ENCODE assay signal across 8 cellular contexts in genomic region chr19:40601061-40601973, GRCh38. TPM values are rescaled to one million over a fixed set of nuclear protein-coding genes. Genes with fewer than 3 reads are reported as not detected.
DNase-seq lines count a peak whose midpoint lies in the region; ATAC-seq and TF ChIP-seq lines count a peak whose summit lies in the region.

TSS of gene LTBP4 (plus strand) at chr19:40601369. CDS start at chr19:40601388, 19 bp downstream.

- peak within 1 kb of the TSS; percentile 83 for H3K4me2 ChIP-seq in parathyroid adenoma (ENCODE audit: low read length)

- no peak within 1 kb of the TSS for H3K27ac ChIP-seq in parathyroid adenoma

- H3K4me1 Mint-ChIP-seq in activated T-cell treated with anti-CD3 and anti-CD28 coated beads, Interleukin-2, amount 50 U/mL, for 72 hours (ENCODE audit: low read depth): peaks cover 70% of the 10 kb centered on the region

- no peaks in the 10 kb centered on the region for H3K9me3 ChIP-seq in parathyroid adenoma (ENCODE audit: control insufficient read depth, low read length)

- DNase-seq in CD1c-positive myeloid dendritic cell (ENCODE audit: extremely low spot score) (peak; percentile 38), HUDEP-2 (lab: John Stamatoyannopoulos, UW; ENCODE audit: unreplicated experiment in 76 of 76) (peak in 67 of 76 experiments; percentile 20 to 86 (median 70)), Right ventricle myocardium superior (peak; percentile 84), HK-2 (ENCODE audit: unreplicated experiment) (no peak)
- peak in 1 of 2 donors; percentile 53 for DNase-seq in activated T-cell treated with anti-CD3 and anti-CD28 coated beads, Interleukin-2, amount 50 U/mL, for 72 hours
- no peak for DNase-seq in activated CD4-positive, alpha-beta T cell treated with anti-CD3 and anti-CD28 coated beads, Interleukin-2, amount 50 U/mL, for 4 hours

- H2AFZ ChIP-seq in parathyroid adenoma: peak within 1 kb of the TSS; percentile 84

- peak within 1 kb of the TSS; percentile 50 for H3K4me3 ChIP-seq in parathyroid adenoma (ENCODE audit: low read depth, low read length)

- intact Hi-C loops in Right ventricle myocardium superior (cut with DNase I): no loop called here

- H3K4me1 ChIP-seq in parathyroid adenoma: peaks cover 24% of the 10 kb centered on the region

- no peaks in the 10 kb centered on the region for H3K79me2 ChIP-seq in parathyroid adenoma

- H3K36me3 ChIP-seq in parathyroid adenoma (ENCODE audit: control insufficient read depth, insufficient read depth, low read length): no peaks in the 10 kb centered on the region

- no peaks in the 10 kb centered on the region for H3K36me3 Mint-ChIP-seq in activated T-cell treated with anti-CD3 and anti-CD28 coated beads, Interleukin-2, amount 50 U/mL, for 72 hours (ENCODE audit: insufficient read depth in 2 of 2)

- H3K9me3 Mint-ChIP-seq in activated T-cell treated with anti-CD3 and anti-CD28 coated beads, Interleukin-2, amount 50 U/mL, for 72 hours: no peaks in the 10 kb centered on the region

- no peak for ATAC-seq in activated T-cell treated with anti-CD3 and anti-CD28 coated beads, Interleukin-2, amount 50 U/mL, for 72 hours (replicated peaks in 1 of 2)
- ATAC-seq in Right ventricle myocardium superior (ENCODE audit: poor library complexity) (no peak), HG03280 (IDR thresholded peaks at IDR 0.05; ENCODE audit: unreplicated experiment) (no peak)

- H3K4me3 Mint-ChIP-seq in activated T-cell treated with anti-CD3 and anti-CD28 coated beads, Interleukin-2, amount 50 U/mL, for 72 hours: peak within 1 kb of the TSS; percentile 65 to 71

- H3K27me3 ChIP-seq in parathyroid adenoma (ENCODE audit: control insufficient read depth, insufficient read depth, low read length): no peaks in the 10 kb centered on the region

- no peak within 1 kb of the TSS for H3K9ac ChIP-seq in parathyroid adenoma

- TF ChIP-seq CTCF in parathyroid adenoma (IDR thresholded peaks at IDR 0.05): no peak

- H3K27me3 Mint-ChIP-seq in activated T-cell treated with anti-CD3 and anti-CD28 coated beads, Interleukin-2, amount 50 U/mL, for 72 hours (ENCODE audit: low read depth): peaks cover 48% of the 10 kb centered on the region

- no peak within 1 kb of the TSS for H3K27ac Mint-ChIP-seq in activated T-cell treated with anti-CD3 and anti-CD28 coated beads, Interleukin-2, amount 50 U/mL, for 72 hours

RNA-seq across cellular contexts. Expression of gene LTBP4, which starts in this region (rescaled TPM):
- total RNA-seq in activated T-cell treated with anti-CD3 and anti-CD28 coated beads, Interleukin-2, amount 50 U/mL, for 72 hours: 100 to 1,000 TPM; 164 to 195 TPM
- total RNA-seq in Right ventricle myocardium superior: 296 TPM

Comparison
In these comparisons a context has a peak if more than half of its experiments do, and no peak if none do; other contexts are left out.
1. DNase-seq: peak in CD1c-positive myeloid dendritic cell (single experiment), HUDEP-2 (67 of 76) and Right ventricle myocardium superior (single experiment); none in HK-2 (single experiment) and activated CD4-positive, alpha-beta T cell treated with anti-CD3 and anti-CD28 coated beads, Interleukin-2, amount 50 U/mL, for 4 hours (0 of 2).